Comparison of ENCODE assay signal across 8 cellular contexts in genomic region chr16:57187508-57187854, GRCh38. TPM values are rescaled to one million over a fixed set of nuclear protein-coding genes. Genes with fewer than 3 reads are reported as not detected.
DNase-seq lines count a peak whose midpoint lies in the region; ATAC-seq and TF ChIP-seq lines count a peak whose summit lies in the region.

No MANE protein-coding gene starts in this region.

- peaks cover 38% of the 10 kb centered on the region for H4K20me1 ChIP-seq in neural progenitor cell (ENCODE audit: low read depth)

- ATAC-seq in HG02938 (IDR thresholded peaks at IDR 0.05; ENCODE audit: unreplicated experiment) (no peak), GM18873 (IDR thresholded peaks at IDR 0.05; ENCODE audit: low FRiP score, unreplicated experiment) (no peak), HG02763 (IDR thresholded peaks at IDR 0.05; ENCODE audit: unreplicated experiment) (no peak), HG03432 (IDR thresholded peaks at IDR 0.05; ENCODE audit: unreplicated experiment) (no peak)

- H3K9me3 Mint-ChIP-seq in dendritic cell treated with granulocyte-macrophage colony-stimulating factor and Interleukin-4, amounts not matched to agents 40 ng/mL and 50 ng/mL, for 4 days = no peaks in the 10 kb centered on the region
- no peaks in the 10 kb centered on the region for H3K9me3 Mint-ChIP-seq in neural progenitor cell

- H3K79me2 ChIP-seq in neural progenitor cell (ENCODE audit: low read depth) = peaks cover 95% of the 10 kb centered on the region

- peak overlapping the region; percentile 82 for H3K4me2 ChIP-seq in neural progenitor cell

- H3F3A ChIP-seq in neural progenitor cell (ENCODE audit: low read depth) = peaks cover 7% of the 10 kb centered on the region

- peak overlapping the region; percentile 93 for H3K4me3 Mint-ChIP-seq in dendritic cell treated with granulocyte-macrophage colony-stimulating factor and Interleukin-4, amounts not matched to agents 40 ng/mL and 50 ng/mL, for 4 days
- H3K4me3 Mint-ChIP-seq in neural progenitor cell = peak overlapping the region; percentile 100

- H3K9me3 ChIP-seq in neural progenitor cell (ENCODE audit: low read depth) = no peaks in the 10 kb centered on the region

- H3K27ac Mint-ChIP-seq in dendritic cell treated with granulocyte-macrophage colony-stimulating factor and Interleukin-4, amounts not matched to agents 40 ng/mL and 50 ng/mL, for 4 days = peak overlapping the region; percentile 93
- peak overlapping the region; percentile 97 for H3K27ac Mint-ChIP-seq in neural progenitor cell

- H2AFZ ChIP-seq in neural progenitor cell (replicated peaks) = no peak overlapping the region

- H3K4me3 ChIP-seq in GM08714 (ENCODE audit: low read length) (peak overlapping the region; percentile 91), neural progenitor cell (peak overlapping the region; percentile 97)

- H3K27ac ChIP-seq in neural progenitor cell = no peak overlapping the region

- H3K9ac ChIP-seq in neural progenitor cell = peak overlapping the region; percentile 89

- no peaks in the 10 kb centered on the region for H3K27me3 Mint-ChIP-seq in dendritic cell treated with granulocyte-macrophage colony-stimulating factor and Interleukin-4, amounts not matched to agents 40 ng/mL and 50 ng/mL, for 4 days
- no peaks in the 10 kb centered on the region for H3K27me3 Mint-ChIP-seq in neural progenitor cell (ENCODE audit: insufficient read depth, low read depth)

- H3K4me1 ChIP-seq in neural progenitor cell = peaks cover 22% of the 10 kb centered on the region

- intact Hi-C loops in dendritic cell treated with granulocyte-macrophage colony-stimulating factor and Interleukin-4, amounts not matched to agents 40 ng/mL and 50 ng/mL, for 4 days (cut with micrococcal nuclease) = no loop called here

- peaks cover 50% of the 10 kb centered on the region for H3K4me1 Mint-ChIP-seq in dendritic cell treated with granulocyte-macrophage colony-stimulating factor and Interleukin-4, amounts not matched to agents 40 ng/mL and 50 ng/mL, for 4 days (ENCODE audit: low read depth)
- peaks cover 28% of the 10 kb centered on the region for H3K4me1 Mint-ChIP-seq in neural progenitor cell

- H3K36me3 ChIP-seq in neural progenitor cell = no peaks in the 10 kb centered on the region

- peaks cover 34% of the 10 kb centered on the region for H3K36me3 Mint-ChIP-seq in dendritic cell treated with granulocyte-macrophage colony-stimulating factor and Interleukin-4, amounts not matched to agents 40 ng/mL and 50 ng/mL, for 4 days (ENCODE audit: low read depth)
- peaks cover 2% of the 10 kb centered on the region for H3K36me3 Mint-ChIP-seq in neural progenitor cell

- DNase-seq in NCI-H69 (lab: John Stamatoyannopoulos, UW) (peak; percentile 14), neural progenitor cell (ENCODE audit: low spot score) (no peak)

- no peaks in the 10 kb centered on the region for H3K27me3 ChIP-seq in neural progenitor cell

- TF ChIP-seq CTCF in neural progenitor cell (IDR thresholded peaks at IDR 0.05) = no peak

RNA-seq across cellular contexts. Expression of gene RSPRY1, which starts 1.4 kb away (rescaled TPM):
- total RNA-seq in neural progenitor cell (ENCODE audit: low replicate concordance) = 46.6 and 49.2 TPM in 2 replicates

RNA-seq across cellular contexts. Expression of gene PSME3IP1, which starts 1.6 kb away (rescaled TPM):
- total RNA-seq in neural progenitor cell (ENCODE audit: low replicate concordance) = 106 and 184 TPM in 2 replicates

RNA-seq across cellular contexts. Expression of gene ARL2BP, which starts 57.6 kb away (rescaled TPM):
- 36.1 and 41.5 TPM in 2 replicates for total RNA-seq in neural progenitor cell (ENCODE audit: low replicate concordance)
